1 cellular context compared by ENCODE assay signal in genomic region chr2:231065966-231066365, GRCh38.
TF ChIP-seq lines count a peak whose summit lies in the region.

No MANE protein-coding gene starts in this region.

TF ChIP-seq in HepG2, 621 proteins besides CTCF, POLR2A, EP300 and RAD21 (continued from another document and continues in another):
- TF ChIP-seq, protein P1, sequence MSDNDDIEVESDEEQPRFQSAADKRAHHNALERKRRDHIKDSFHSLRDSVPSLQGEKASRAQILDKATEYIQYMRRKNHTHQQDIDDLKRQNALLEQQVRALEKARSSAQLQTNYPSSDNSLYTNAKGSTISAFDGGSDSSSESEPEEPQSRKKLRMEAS (IDR thresholded peaks at IDR 0.05), result no peak
- peak; percentile 51; the same call in 1 of the 2 replicates for TF ChIP-seq ZNF331 (CRISPR knock-in tag; IDR thresholded peaks at IDR 0.05)
- no peak for TF ChIP-seq MAFF (IDR thresholded peaks at IDR 0.05; ENCODE audit: low read depth, low read length)
- no peak for TF ChIP-seq ZMYM4 (CRISPR knock-in tag; IDR thresholded peaks at IDR 0.05)
- TF ChIP-seq KDM3A (CRISPR knock-in tag; IDR thresholded peaks at IDR 0.05; ENCODE audit: low read depth), result 0 out of 2 replicates have a peak, but pooled peaks have one; percentile 33
- no peak for TF ChIP-seq BORCS8-MEF2B (CRISPR knock-in tag; IDR thresholded peaks at IDR 0.05)
- peak; percentile 88 for TF ChIP-seq JUND (CRISPR knock-in tag; IDR thresholded peaks at IDR 0.05)
- no peak for TF ChIP-seq ZNF841 (CRISPR knock-in tag; IDR thresholded peaks at IDR 0.05; ENCODE audit: borderline replicate concordance)
- TF ChIP-seq, protein P2, sequence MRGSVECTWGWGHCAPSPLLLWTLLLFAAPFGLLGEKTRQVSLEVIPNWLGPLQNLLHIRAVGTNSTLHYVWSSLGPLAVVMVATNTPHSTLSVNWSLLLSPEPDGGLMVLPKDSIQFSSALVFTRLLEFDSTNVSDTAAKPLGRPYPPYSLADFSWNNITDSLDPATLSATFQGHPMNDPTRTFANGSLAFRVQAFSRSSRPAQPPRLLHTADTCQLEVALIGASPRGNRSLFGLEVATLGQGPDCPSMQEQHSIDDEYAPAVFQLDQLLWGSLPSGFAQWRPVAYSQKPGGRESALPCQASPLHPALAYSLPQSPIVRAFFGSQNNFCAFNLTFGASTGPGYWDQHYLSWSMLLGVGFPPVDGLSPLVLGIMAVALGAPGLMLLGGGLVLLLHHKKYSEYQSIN (CRISPR knock-in tag; IDR thresholded peaks at IDR 0.05; ENCODE audit: borderline replicate concordance), result no peak
- no peak; the same call in 1 of the 2 replicates for TF ChIP-seq NCOR1 (IDR thresholded peaks at IDR 0.05; ENCODE audit: borderline replicate concordance, low read length)
- TF ChIP-seq ZNF17 (CRISPR knock-in tag; IDR thresholded peaks at IDR 0.05), result no peak
- TF ChIP-seq PLSCR1 (CRISPR knock-in tag; IDR thresholded peaks at IDR 0.05; ENCODE audit: borderline replicate concordance), result no peak
- no peak for TF ChIP-seq ZFP90 (CRISPR knock-in tag; IDR thresholded peaks at IDR 0.05; ENCODE audit: borderline replicate concordance)
- TF ChIP-seq ELF1 (CRISPR knock-in tag; IDR thresholded peaks at IDR 0.05), result no peak
- no peak for TF ChIP-seq ZNF318 (CRISPR knock-in tag; IDR thresholded peaks at IDR 0.05)
- TF ChIP-seq KLF12 (CRISPR knock-in tag; IDR thresholded peaks at IDR 0.05; ENCODE audit: borderline replicate concordance), result no peak
- no peak for TF ChIP-seq RBM39 (IDR thresholded peaks at IDR 0.05; ENCODE audit: low read depth, low read length, poor library complexity, severe bottlenecking)
- TF ChIP-seq ZNF431 (CRISPR knock-in tag; IDR thresholded peaks at IDR 0.05; ENCODE audit: borderline replicate concordance, low read depth), result no peak
- TF ChIP-seq FOXJ3 (CRISPR knock-in tag; IDR thresholded peaks at IDR 0.05; ENCODE audit: borderline replicate concordance), result peak; percentile 55; the same call in 1 of the 2 replicates
- 0 out of 2 replicates have a peak, but pooled peaks have one; percentile 48 for TF ChIP-seq DNMT3B (CRISPR knock-in tag; conservative IDR thresholded peaks at IDR 0.05)
- no peak for TF ChIP-seq HDAC6 (IDR thresholded peaks at IDR 0.05; ENCODE audit: low read depth, low read length)
- TF ChIP-seq HNF4G (IDR thresholded peaks at IDR 0.05; ENCODE audit: borderline replicate concordance, low read depth, low read length), result no peak
- no peak for TF ChIP-seq HNF4G (CRISPR knock-in tag; IDR thresholded peaks at IDR 0.05; ENCODE audit: borderline replicate concordance, low read depth)
- TF ChIP-seq, protein P3, sequence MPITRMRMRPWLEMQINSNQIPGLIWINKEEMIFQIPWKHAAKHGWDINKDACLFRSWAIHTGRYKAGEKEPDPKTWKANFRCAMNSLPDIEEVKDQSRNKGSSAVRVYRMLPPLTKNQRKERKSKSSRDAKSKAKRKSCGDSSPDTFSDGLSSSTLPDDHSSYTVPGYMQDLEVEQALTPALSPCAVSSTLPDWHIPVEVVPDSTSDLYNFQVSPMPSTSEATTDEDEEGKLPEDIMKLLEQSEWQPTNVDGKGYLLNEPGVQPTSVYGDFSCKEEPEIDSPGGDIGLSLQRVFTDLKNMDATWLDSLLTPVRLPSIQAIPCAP (CRISPR knock-in tag; IDR thresholded peaks at IDR 0.05; ENCODE audit: low read depth), result no peak
- TF ChIP-seq, protein P4, sequence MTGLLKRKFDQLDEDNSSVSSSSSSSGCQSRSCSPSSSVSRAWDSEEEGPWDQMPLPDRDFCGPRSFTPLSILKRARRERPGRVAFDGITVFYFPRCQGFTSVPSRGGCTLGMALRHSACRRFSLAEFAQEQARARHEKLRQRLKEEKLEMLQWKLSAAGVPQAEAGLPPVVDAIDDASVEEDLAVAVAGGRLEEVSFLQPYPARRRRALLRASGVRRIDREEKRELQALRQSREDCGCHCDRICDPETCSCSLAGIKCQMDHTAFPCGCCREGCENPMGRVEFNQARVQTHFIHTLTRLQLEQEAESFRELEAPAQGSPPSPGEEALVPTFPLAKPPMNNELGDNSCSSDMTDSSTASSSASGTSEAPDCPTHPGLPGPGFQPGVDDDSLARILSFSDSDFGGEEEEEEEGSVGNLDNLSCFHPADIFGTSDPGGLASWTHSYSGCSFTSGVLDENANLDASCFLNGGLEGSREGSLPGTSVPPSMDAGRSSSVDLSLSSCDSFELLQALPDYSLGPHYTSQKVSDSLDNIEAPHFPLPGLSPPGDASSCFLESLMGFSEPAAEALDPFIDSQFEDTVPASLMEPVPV (CRISPR knock-in tag; IDR thresholded peaks at IDR 0.05), result no peak
- 0 out of 2 replicates have a peak, but pooled peaks have one; percentile 32 for TF ChIP-seq ZBTB43 (CRISPR knock-in tag; conservative IDR thresholded peaks at IDR 0.05)
- TF ChIP-seq XBP1 (CRISPR knock-in tag; IDR thresholded peaks at IDR 0.05), result no peak
- TF ChIP-seq, protein P5, sequence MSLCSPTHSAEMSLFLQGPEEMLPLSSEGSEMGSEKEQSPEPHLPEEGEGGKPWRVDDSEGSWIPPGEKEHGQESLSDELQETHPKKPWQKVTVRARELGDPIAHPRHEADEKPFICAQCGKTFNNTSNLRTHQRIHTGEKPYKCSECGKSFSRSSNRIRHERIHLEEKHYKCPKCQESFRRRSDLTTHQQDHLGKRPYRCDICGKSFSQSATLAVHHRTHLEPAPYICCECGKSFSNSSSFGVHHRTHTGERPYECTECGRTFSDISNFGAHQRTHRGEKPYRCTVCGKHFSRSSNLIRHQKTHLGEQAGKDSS (CRISPR knock-in tag; IDR thresholded peaks at IDR 0.05; ENCODE audit: borderline replicate concordance, low read depth), result no peak
- TF ChIP-seq THAP9 (CRISPR knock-in tag; IDR thresholded peaks at IDR 0.05; ENCODE audit: borderline replicate concordance), result no peak
- no peak for TF ChIP-seq TIGD3 (CRISPR knock-in tag; IDR thresholded peaks at IDR 0.05; ENCODE audit: borderline replicate concordance)
- TF ChIP-seq CCAR2 (optimal IDR thresholded peaks at IDR 0.05; ENCODE audit: low read depth, low read length), result no peak
- no peak for TF ChIP-seq ZNF317 (CRISPR knock-in tag; IDR thresholded peaks at IDR 0.05)
- no peak for TF ChIP-seq MAF1 (CRISPR knock-in tag; IDR thresholded peaks at IDR 0.05; ENCODE audit: borderline replicate concordance)
- no peak for TF ChIP-seq GZF1 (CRISPR knock-in tag; IDR thresholded peaks at IDR 0.05)
- TF ChIP-seq, protein P6, sequence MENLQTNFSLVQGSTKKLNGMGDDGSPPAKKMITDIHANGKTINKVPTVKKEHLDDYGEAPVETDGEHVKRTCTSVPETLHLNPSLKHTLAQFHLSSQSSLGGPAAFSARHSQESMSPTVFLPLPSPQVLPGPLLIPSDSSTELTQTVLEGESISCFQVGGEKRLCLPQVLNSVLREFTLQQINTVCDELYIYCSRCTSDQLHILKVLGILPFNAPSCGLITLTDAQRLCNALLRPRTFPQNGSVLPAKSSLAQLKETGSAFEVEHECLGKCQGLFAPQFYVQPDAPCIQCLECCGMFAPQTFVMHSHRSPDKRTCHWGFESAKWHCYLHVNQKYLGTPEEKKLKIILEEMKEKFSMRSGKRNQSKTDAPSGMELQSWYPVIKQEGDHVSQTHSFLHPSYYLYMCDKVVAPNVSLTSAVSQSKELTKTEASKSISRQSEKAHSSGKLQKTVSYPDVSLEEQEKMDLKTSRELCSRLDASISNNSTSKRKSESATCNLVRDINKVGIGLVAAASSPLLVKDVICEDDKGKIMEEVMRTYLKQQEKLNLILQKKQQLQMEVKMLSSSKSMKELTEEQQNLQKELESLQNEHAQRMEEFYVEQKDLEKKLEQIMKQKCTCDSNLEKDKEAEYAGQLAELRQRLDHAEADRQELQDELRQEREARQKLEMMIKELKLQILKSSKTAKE (CRISPR knock-in tag; IDR thresholded peaks at IDR 0.05; ENCODE audit: borderline replicate concordance), result no peak
- no peak for TF ChIP-seq CC2D1A (CRISPR knock-in tag; IDR thresholded peaks at IDR 0.05)
